Comparison of ENCODE assay signal across 9 cellular contexts in the genomic region with DNA sequence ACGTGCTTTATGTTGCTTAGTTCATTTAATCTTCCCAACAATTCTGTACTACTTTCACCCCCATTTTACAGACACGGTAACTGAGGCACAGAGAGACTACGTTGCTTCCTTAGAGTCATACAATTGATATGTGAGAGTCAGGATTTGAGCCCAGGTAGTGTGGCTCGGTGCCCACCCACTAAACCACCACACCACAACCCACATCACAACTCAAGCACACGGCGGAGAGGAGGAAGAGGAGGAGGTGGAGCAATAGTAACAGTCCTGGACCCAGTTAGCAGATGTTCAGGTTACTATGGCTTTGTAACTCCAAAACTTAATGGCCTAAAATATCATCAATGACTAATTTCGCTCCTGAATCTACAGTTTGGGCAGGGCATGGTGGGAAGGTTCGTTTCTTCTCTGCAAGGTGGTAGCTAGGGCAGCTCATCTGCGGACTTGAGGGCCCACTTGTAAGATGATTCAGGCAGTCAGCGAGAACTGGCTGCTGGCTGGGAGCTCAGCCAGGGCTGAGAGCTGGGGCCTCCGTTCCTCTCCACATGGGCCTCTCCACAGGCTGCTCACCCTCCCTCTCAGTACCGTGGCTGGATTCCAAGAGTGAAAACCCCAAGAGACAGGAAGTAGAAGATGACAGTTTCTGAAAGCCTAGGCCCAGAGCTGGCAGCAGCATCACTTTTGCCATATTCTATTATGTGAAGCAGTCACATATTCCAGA.
A peak's percentile ranks its signal among the peaks of the same experiment; 100 is the strongest.
DNase-seq lines count a peak whose midpoint lies in the region; ATAC-seq and TF ChIP-seq lines count a peak whose summit lies in the region.
"Had no signal": no experiment of that assay in that cellular context is flagged by ENCODE, and none has a peak within 500 bp of the region (broad histone marks: within the 10 kb centered on the region; RNA-seq: fewer than 3 reads in every experiment).

No MANE protein-coding gene starts in this region.

- peaks cover 8% of the 10 kb centered on the region for H3K9me3 ChIP-seq in adipocyte (ENCODE audit: control insufficient read depth, low read length)

- no peaks in the 10 kb centered on the region for H3K36me3 ChIP-seq in adipocyte (ENCODE audit: control insufficient read depth, insufficient read depth, low read length, severe bottlenecking)

- H3K4me3 ChIP-seq in adipocyte (ENCODE audit: low read length): no peak overlapping the region

- H3K4me1 ChIP-seq in adipocyte (ENCODE audit: control insufficient read depth, insufficient read depth, low read length): peaks cover 9% of the 10 kb centered on the region

- peaks cover 15% of the 10 kb centered on the region for H3K27me3 ChIP-seq in adipocyte (replicated peaks; ENCODE audit: control insufficient read depth, insufficient read depth, low read length)

- DNase-seq in HK-2 (ENCODE audit: unreplicated experiment) (peak; percentile 84), adipocyte (ENCODE audit: low read depth) (peak; percentile 92), left ventricle myocardium superior (peak; percentile 88), germinal center (ENCODE audit: low spot score) (no peak)
- DNase-seq in stimulated activated CD4-positive, alpha-beta T cell treated with anti-CD3 and anti-CD28 coated beads, Interleukin-12 subunit alpha, Interleukin-12 subunit beta, amount 100 ng/mL, for 4 hours: peak; percentile 38
- DNase-seq: activated B cell treated with CpG ODN at 0.5 μM for 24 hours had no signal

- ATAC-seq in GM18907 (IDR thresholded peaks at IDR 0.05; ENCODE audit: unreplicated experiment) (peak; percentile 81), SK-N-SH treated with all-trans-retinoic acid at 6 μM for 48 hours (peak; percentile 90), left ventricle myocardium superior (peak; percentile 95), HG02763 (IDR thresholded peaks at IDR 0.05; ENCODE audit: unreplicated experiment) (no peak)

- intact Hi-C loops in left ventricle myocardium superior (cut with micrococcal nuclease): no loop called here

- no peak overlapping the region for H3K9ac ChIP-seq in adipocyte (ENCODE audit: low read length)

TF ChIP-seq in SK-N-SH treated with all-trans-retinoic acid at 6 μM for 48 hours, 23 proteins besides CTCF, POLR2A, EP300 and RAD21:
- TF ChIP-seq SNAI2 (CRISPR knock-in tag; IDR thresholded peaks at IDR 0.05): peak; percentile 51; the same call in 1 of the 2 replicates
- no peak for TF ChIP-seq ZNF565 (CRISPR knock-in tag; conservative IDR thresholded peaks at IDR 0.05; ENCODE audit: low read depth)
- TF ChIP-seq ZFP3 (CRISPR knock-in tag; IDR thresholded peaks at IDR 0.05): peak; percentile 75; the same call in 1 of the 2 replicates
- TF ChIP-seq OSR1 (CRISPR knock-in tag; IDR thresholded peaks at IDR 0.05): no peak
- peak; percentile 54; the same call in 1 of the 2 replicates for TF ChIP-seq CSDC2 (CRISPR knock-in tag; IDR thresholded peaks at IDR 0.05)
